In the genomic region with DNA sequence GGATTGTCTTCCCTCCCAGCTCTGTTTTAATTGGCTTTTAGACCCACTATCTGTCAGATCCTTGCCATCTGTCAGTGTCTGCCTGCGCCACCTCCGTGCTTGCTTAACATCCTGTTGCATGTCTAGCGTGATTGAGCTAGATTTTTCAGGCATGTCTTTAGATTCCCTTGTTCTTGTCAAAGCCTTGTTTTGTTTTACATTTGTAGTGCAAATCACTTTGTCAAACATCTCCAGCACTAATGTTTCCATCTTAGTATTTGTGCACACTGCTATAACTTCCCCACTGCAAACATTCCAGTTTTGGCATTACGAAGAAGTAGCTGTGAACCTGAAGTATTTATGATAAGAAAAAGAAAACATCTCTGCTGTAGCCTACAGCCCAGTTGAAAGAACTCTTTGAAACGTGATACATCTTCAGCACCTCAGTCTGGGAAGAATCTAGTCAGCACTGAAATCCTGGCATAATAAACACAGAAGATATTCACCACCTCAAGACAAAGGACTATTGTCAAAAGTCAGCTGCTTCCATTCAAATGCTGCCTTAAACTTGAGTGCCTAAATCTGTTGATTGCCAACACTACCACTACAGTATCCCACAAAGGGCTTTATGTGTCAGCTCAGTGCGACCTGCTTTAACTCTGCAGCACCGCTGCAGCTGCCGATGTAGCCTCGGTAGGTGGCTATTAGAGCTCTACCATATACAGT, we compare ENCODE assay signal across 1 cellular context.
TF ChIP-seq lines count a peak whose summit lies in the region.

No MANE protein-coding gene starts in this region.

TF ChIP-seq in SK-N-SH, 30 proteins besides CTCF, POLR2A, EP300 and RAD21 (continued from another document):
- TF ChIP-seq, protein P1, sequence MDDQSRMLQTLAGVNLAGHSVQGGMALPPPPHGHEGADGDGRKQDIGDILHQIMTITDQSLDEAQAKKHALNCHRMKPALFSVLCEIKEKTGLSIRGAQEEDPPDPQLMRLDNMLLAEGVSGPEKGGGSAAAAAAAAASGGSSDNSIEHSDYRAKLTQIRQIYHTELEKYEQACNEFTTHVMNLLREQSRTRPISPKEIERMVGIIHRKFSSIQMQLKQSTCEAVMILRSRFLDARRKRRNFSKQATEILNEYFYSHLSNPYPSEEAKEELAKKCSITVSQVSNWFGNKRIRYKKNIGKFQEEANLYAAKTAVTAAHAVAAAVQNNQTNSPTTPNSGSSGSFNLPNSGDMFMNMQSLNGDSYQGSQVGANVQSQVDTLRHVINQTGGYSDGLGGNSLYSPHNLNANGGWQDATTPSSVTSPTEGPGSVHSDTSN (IDR thresholded peaks at IDR 0.05), result peak; percentile 43
